Comparison of ENCODE assay signal across 8 cellular contexts in the genomic region with DNA sequence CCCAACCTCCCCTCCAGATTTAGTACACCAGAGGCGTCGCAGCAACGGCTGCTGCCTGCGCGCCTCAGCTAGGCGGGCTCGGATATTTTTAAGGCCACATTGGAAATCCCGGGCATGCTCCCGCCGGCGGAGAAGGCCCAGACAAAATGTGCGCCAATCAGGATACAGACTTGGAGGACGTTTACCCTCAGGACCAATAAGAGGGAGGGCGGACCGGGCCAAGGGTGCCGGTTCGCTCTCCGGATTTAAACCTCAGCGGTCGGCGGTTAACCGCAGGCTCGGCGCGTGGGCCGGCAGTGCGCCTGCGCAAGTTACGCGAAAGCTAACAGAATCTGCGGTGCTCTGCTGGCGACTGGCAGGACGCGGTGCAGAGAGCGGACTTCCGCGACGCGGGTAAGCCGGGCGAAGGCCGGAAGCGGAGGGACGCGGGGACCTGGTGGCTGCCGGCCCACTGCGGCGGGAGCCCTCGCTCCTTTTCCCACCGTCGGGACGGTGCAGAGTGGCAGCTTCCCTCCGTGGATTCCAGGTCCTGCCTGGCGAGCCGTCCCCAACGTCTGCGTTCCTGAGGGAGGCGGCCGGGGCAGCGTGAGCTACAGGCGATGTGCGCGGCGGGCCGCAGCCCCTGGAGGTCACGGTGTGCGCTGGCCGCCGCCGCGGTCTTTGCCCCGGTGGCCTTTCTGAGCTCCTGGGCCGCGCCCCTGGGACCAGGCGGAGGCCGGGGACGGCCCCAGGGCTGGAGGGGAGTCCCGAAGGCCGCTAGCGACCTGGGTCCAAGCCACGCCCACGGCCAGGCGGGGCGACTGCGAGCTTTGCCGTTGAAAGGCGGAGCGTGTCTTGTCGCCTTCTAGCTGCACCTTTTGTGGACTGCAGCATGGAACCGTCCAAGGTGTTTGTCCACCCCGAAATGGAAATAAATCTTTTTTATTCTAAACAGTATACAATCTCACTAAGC. TPM values are rescaled to one million over a fixed set of nuclear protein-coding genes. Genes with fewer than 3 reads are reported as not detected.
A peak's percentile ranks its signal among the peaks of the same experiment; 100 is the strongest.
DNase-seq lines count a peak whose midpoint lies in the region; ATAC-seq and TF ChIP-seq lines count a peak whose summit lies in the region.

A gene with protein sequence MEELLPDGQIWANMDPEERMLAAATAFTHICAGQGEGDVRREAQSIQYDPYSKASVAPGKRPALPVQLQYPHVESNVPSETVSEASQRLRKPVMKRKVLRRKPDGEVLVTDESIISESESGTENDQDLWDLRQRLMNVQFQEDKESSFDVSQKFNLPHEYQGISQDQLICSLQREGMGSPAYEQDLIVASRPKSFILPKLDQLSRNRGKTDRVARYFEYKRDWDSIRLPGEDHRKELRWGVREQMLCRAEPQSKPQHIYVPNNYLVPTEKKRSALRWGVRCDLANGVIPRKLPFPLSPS (plus strand): TSS at position 296 of the 952 bp plus-strand sequence. CDS start 11,701 bp downstream, outside the sequence.

- no peaks in the 10 kb centered on the region for H3K9me2 ChIP-seq in hepatocyte (replicated peaks; ENCODE audit: insufficient read depth)

- H4K20me1 ChIP-seq in hepatocyte (ENCODE audit: insufficient read depth, poor library complexity, severe bottlenecking) = no peaks in the 10 kb centered on the region

- H3K9me3 ChIP-seq in hepatocyte (ENCODE audit: low read depth) = no peaks in the 10 kb centered on the region
- no peaks in the 10 kb centered on the region for H3K9me3 ChIP-seq in WERI-Rb-1 (ENCODE audit: severe bottlenecking)

- H3K4me1 ChIP-seq in hepatocyte (ENCODE audit: insufficient read depth) = peaks cover 3% of the 10 kb centered on the region

- ATAC-seq in GM18502 (IDR thresholded peaks at IDR 0.05; ENCODE audit: poor library complexity, unreplicated experiment) (peak; percentile 89), HG02885 (IDR thresholded peaks at IDR 0.05; ENCODE audit: poor library complexity, unreplicated experiment) (peak; percentile 86)

- peak within 1 kb of the TSS; percentile 71 for H3K4me2 ChIP-seq in hepatocyte

- no peaks in the 10 kb centered on the region for H3K36me3 ChIP-seq in hepatocyte (replicated peaks; ENCODE audit: insufficient read depth, low read depth)
- no peaks in the 10 kb centered on the region for H3K36me3 ChIP-seq in WERI-Rb-1

- TF ChIP-seq CTCF in astrocyte of the spinal cord (IDR thresholded peaks at IDR 0.05; ENCODE audit: low read depth, low read length) = peak; percentile 11
- TF ChIP-seq CTCF in hepatocyte (IDR thresholded peaks at IDR 0.05; ENCODE audit: poor library complexity) = peak; percentile 25
- TF ChIP-seq CTCF in WERI-Rb-1 (IDR thresholded peaks at IDR 0.05; ENCODE audit: low read depth, low read length) = no peak

- peak; percentile 30 for DNase-seq in NCI-H1694 (lab: John Stamatoyannopoulos, UW)
- DNase-seq in T-helper 22 cell (ENCODE audit: low read depth) = peak; percentile 92
- DNase-seq in astrocyte of the spinal cord (ENCODE audit: low read depth, low spot score) = peak; percentile 99
- DNase-seq in hepatocyte (ENCODE audit: low spot score) = peak; percentile 94
- DNase-seq in retina = peak; percentile 96
- no peak for DNase-seq in WERI-Rb-1

- in situ Hi-C loops in astrocyte of the spinal cord (cut with HindIII; ENCODE audit: low sequenced_read_pairs) = no loop called here

- WGBS in hepatocyte (ENCODE audit: low lambda C conversion rate, missing lambda C conversion rate) = 4% methylated on average over 83 of the region's 91 CpGs

- H3K27me3 ChIP-seq in hepatocyte = no peaks in the 10 kb centered on the region
- H3K27me3 ChIP-seq in WERI-Rb-1 (ENCODE audit: insufficient read depth, low read depth, severe bottlenecking) = no peaks in the 10 kb centered on the region

- H3K4me3 ChIP-seq in astrocyte of the spinal cord (ENCODE audit: low read depth, low read length) (peak within 1 kb of the TSS; percentile 63), hepatocyte (peak within 1 kb of the TSS; percentile 89), WERI-Rb-1 (ENCODE audit: low read depth, low read length) (no peak within 1 kb of the TSS)

- peak within 1 kb of the TSS; percentile 89 for H3K27ac ChIP-seq in hepatocyte
- no peak within 1 kb of the TSS for H3K27ac ChIP-seq in WERI-Rb-1

- H2AFZ ChIP-seq in hepatocyte = peak within 1 kb of the TSS; percentile 95

- H3K79me2 ChIP-seq in hepatocyte = peaks cover 26% of the 10 kb centered on the region

RNA-seq across cellular contexts. Expression of the gene that starts here (rescaled TPM):
- 4.1 and 5.7 TPM in 2 replicates for total RNA-seq in hepatocyte
- polyA plus RNA-seq in hepatocyte = 4.3 and 5.4 TPM in 2 replicates
